Comparison of ENCODE assay signal across 23 cellular contexts in the genomic region with DNA sequence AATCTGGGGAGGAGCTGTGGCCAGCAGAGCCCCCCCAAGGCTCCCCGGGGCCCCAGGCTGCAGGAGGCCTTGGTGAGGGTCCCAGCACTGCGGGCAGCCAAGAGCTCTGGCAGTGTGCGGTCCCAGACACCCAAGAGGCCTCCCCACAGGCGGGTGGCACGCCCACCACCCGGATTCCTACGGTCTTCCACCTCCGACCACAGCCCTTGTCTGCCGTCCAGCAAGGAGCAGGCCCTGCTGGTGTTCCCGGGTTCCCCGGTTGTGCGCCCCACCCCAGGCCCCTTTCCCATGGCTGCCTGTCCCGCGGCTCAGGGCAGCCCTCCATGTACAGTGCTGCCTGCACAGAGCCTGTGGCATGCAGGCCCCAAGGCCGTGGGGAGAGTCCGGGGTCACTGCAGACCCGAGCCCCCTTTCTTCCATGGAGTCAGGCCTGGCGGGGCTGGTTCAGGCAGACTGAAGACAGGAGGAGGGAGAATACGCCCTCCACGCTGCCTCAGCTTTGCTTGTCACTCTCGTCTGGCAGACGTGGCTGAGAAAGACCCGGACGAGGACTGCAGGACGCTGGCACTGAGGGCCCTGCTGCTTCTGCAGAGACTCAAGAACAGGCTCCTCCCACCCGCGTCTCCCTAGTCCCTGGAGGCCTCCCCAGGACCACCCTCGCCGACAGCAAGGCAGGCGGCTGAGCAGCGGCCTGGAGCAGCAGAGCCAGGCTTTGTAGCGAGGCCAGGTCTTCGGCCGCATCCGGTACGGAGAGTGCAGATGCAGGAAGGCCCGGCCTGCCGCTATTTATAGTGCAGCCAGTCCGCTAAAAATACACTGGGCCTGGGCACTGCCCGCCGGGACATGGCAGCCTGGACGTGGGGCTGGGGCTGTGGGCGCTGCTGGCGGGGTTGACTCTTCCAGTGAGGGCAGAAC. TPM values are rescaled to one million over a fixed set of nuclear protein-coding genes. Genes with fewer than 3 reads are reported as not detected.
DNase-seq lines count a peak whose midpoint lies in the region; ATAC-seq, FAIRE-seq and TF ChIP-seq lines count a peak whose summit lies in the region.
"Had no signal": no experiment of that assay in that cellular context is flagged by ENCODE, and none has a peak within 500 bp of the region (broad histone marks: within the 10 kb centered on the region; RNA-seq: fewer than 3 reads in every experiment).

No MANE protein-coding gene starts in this region.

- H3K4me1 Mint-ChIP-seq in activated T-cell treated with anti-CD3 and anti-CD28 coated beads, Interleukin-2, amount 50 U/mL, for 4 hours (ENCODE audit: low read depth) = no peaks in the 10 kb centered on the region
- H3K4me1 Mint-ChIP-seq: activated naive CD8-positive, alpha-beta T cell treated with anti-CD3 and anti-CD28 coated beads, Interleukin-2, amount 10 ng/mL, durations not matched to agents 7 days and 5 days; GM23338 had no signal

- DNase-seq in G401 (ENCODE audit: low spot score) = peak; percentile 87
- DNase-seq in dorsolateral prefrontal cortex = peak in 2 of 10 donors; percentile 11 to 83
- peak; percentile 87 for DNase-seq in kidney
- DNase-seq in GOT3 (lab: John Stamatoyannopoulos, UW) = no peak
- DNase-seq in T-helper 9 cell = no peak
- DNase-seq in H7 = no peak
- no peak for DNase-seq in activated T-cell treated with anti-CD3 and anti-CD28 coated beads, Interleukin-2, amount 50 U/mL, for 4 hours
- DNase-seq: activated CD4-positive, alpha-beta T cell treated with anti-CD3 and anti-CD28 coated beads, Interleukin-2, amount 50 U/mL, for 4 hours; activated naive CD8-positive, alpha-beta T cell treated with anti-CD3 and anti-CD28 coated beads, Interleukin-2, amount 10 ng/mL, durations not matched to agents 7 days and 5 days; activated T-cell treated with anti-CD3 and anti-CD28 coated beads, Interleukin-2, amount 50 U/mL, for 24 hours; glutamatergic neuron; islet precursor cell; NCI-H146; NCI-H446; testis had no signal

- H3K4me1 ChIP-seq in kidney (ENCODE audit: control insufficient read depth in 1 of 2, insufficient read depth in 1 of 2, low read depth in 1 of 2, low read length in 2 of 2) = peaks cover 0 to 5% of the 10 kb centered on the region in 2 donors
- peaks cover 16 to 21% (median 19%) of the 10 kb centered on the region in 3 donors for H3K4me1 ChIP-seq in skeletal muscle tissue (ENCODE audit: control insufficient read depth in 3 of 3, insufficient read depth in 3 of 3, low read length in 3 of 3)
- H3K4me1 ChIP-seq: testis had no signal

- H3K27me3 ChIP-seq in dorsolateral prefrontal cortex = no peaks in the 10 kb centered on the region
- no peaks in the 10 kb centered on the region for H3K27me3 ChIP-seq in skeletal muscle tissue (ENCODE audit: control insufficient read depth in 3 of 3, insufficient read depth in 3 of 3, low read length in 3 of 3)
- no peaks in the 10 kb centered on the region for H3K27me3 ChIP-seq in H7 (ENCODE audit: control insufficient read depth, insufficient read depth, low read length)
- H3K27me3 ChIP-seq: testis had no signal

- intact Hi-C loops in dorsolateral prefrontal cortex (cut with DNase I) = no loop called here
- intact Hi-C loops in kidney (cut with DNase I) = no loop called here

- H3K4me3 ChIP-seq in dorsolateral prefrontal cortex (peak overlapping the region in 2 of 59 donors; percentile 5 to 23), kidney (ENCODE audit: low read length in 2 of 2) (no peak overlapping the region), skeletal muscle tissue (ENCODE audit: low read length in 3 of 3) (peak overlapping the region in 1 of 3 donors; percentile 60), H7 (ENCODE audit: insufficient read depth, low read depth, low read length) (no peak overlapping the region)
- H3K4me3 ChIP-seq: GM23338, testis had no signal

- H3K36me3 Mint-ChIP-seq in activated T-cell treated with anti-CD3 and anti-CD28 coated beads, Interleukin-2, amount 50 U/mL, for 4 hours (ENCODE audit: insufficient read depth) = peaks cover 7% of the 10 kb centered on the region

- H3K36me3 ChIP-seq in kidney (ENCODE audit: control insufficient read depth in 1 of 2, insufficient read depth in 2 of 2, low read length in 2 of 2) (peaks cover 0 to 3% of the 10 kb centered on the region in 2 donors), skeletal muscle tissue (ENCODE audit: control insufficient read depth in 3 of 3, insufficient read depth in 3 of 3, low read length in 3 of 3) (peaks cover 7 to 22% (median 13%) of the 10 kb centered on the region in 3 donors), H7 (replicated peaks; ENCODE audit: control insufficient read depth, insufficient read depth, low read length) (no peaks in the 10 kb centered on the region; the same call in 1 of the 2 replicates)

- no peak overlapping the region for H3K4me3 Mint-ChIP-seq in activated T-cell treated with anti-CD3 and anti-CD28 coated beads, Interleukin-2, amount 50 U/mL, for 4 hours
- H3K4me3 Mint-ChIP-seq: activated naive CD8-positive, alpha-beta T cell treated with anti-CD3 and anti-CD28 coated beads, Interleukin-2, amount 10 ng/mL, durations not matched to agents 7 days and 5 days; activated T-cell treated with anti-CD3 and anti-CD28 coated beads, Interleukin-2, amount 50 U/mL, for 24 hours; CD8-positive, alpha-beta T cell; GM23338 had no signal

- H3K9me3 Mint-ChIP-seq in activated T-cell treated with anti-CD3 and anti-CD28 coated beads, Interleukin-2, amount 50 U/mL, for 4 hours = peaks cover 3% of the 10 kb centered on the region
- H3K9me3 Mint-ChIP-seq: activated naive CD8-positive, alpha-beta T cell treated with anti-CD3 and anti-CD28 coated beads, Interleukin-2, amount 10 ng/mL, durations not matched to agents 7 days and 5 days; activated T-cell treated with anti-CD3 and anti-CD28 coated beads, Interleukin-2, amount 50 U/mL, for 24 hours had no signal

- H3K27me3 Mint-ChIP-seq in activated T-cell treated with anti-CD3 and anti-CD28 coated beads, Interleukin-2, amount 50 U/mL, for 4 hours (ENCODE audit: low read depth) = no peaks in the 10 kb centered on the region
- H3K27me3 Mint-ChIP-seq: activated naive CD8-positive, alpha-beta T cell treated with anti-CD3 and anti-CD28 coated beads, Interleukin-2, amount 10 ng/mL, durations not matched to agents 7 days and 5 days; activated T-cell treated with anti-CD3 and anti-CD28 coated beads, Interleukin-2, amount 50 U/mL, for 24 hours; progenitor cell of endocrine pancreas had no signal

- no peak for ATAC-seq in activated T-cell treated with anti-CD3 and anti-CD28 coated beads, Interleukin-2, amount 50 U/mL, for 4 hours
- ATAC-seq: CD8-positive, alpha-beta T cell; GM23338 had no signal

- no peak for FAIRE-seq in kidney (lab: Jason Lieb, UNC)
- FAIRE-seq: colon, TTC549 had no signal

- in situ Hi-C loops in G401 (cut with HindIII; ENCODE audit: low sequenced_read_pairs) = no loop called here

- H3K27ac ChIP-seq in dorsolateral prefrontal cortex (peak overlapping the region in 53 of 59 donors; percentile 15 to 89 (median 62)), kidney (ENCODE audit: low read depth in 2 of 2, low read length in 2 of 2) (peak overlapping the region in 1 of 2 donors; percentile 17), skeletal muscle tissue (ENCODE audit: low read depth, low read length) (peak overlapping the region; percentile 72)
- H3K27ac ChIP-seq: testis had no signal

- no peak for TF ChIP-seq CTCF in dorsolateral prefrontal cortex (IDR thresholded peaks at IDR 0.05 in 54 of 56, conservative IDR thresholded peaks at IDR 0.05 in 2 of 56; ENCODE audit: low read depth in 1 of 56, partially characterized antibody in 56 of 56)
- TF ChIP-seq CTCF in kidney (IDR thresholded peaks at IDR 0.05; ENCODE audit: borderline replicate concordance, extremely low read depth, insufficient read depth) = no peak

- H3K9me3 ChIP-seq in kidney (ENCODE audit: control insufficient read depth in 1 of 2, low read length in 2 of 2) (no peaks in the 10 kb centered on the region), skeletal muscle tissue (ENCODE audit: control insufficient read depth in 3 of 3, low read length in 3 of 3) (peaks cover 0 to 2% (median 0%) of the 10 kb centered on the region in 3 donors)
- H3K9me3 ChIP-seq: testis had no signal

- H3K9ac ChIP-seq in kidney (ENCODE audit: low read length in 2 of 2) = no peak overlapping the region
- H3K9ac ChIP-seq in skeletal muscle tissue (ENCODE audit: low read depth in 1 of 3, low read length in 3 of 3) = peak overlapping the region; percentile 38 to 82 (median 76)

RNA-seq across cellular contexts. Expression of gene TELO2, which starts 16.4 kb away (rescaled TPM):
- 86.9 and 97.8 TPM in 2 replicates for total RNA-seq in G401 (2014; rRNA removed; shearing (Covaris generic))
- total RNA-seq in dorsolateral prefrontal cortex = 10 to 100 TPM; 21.6 to 46.8 (median 31.5) TPM
- total RNA-seq in kidney = 37.4 TPM
- 27.7 TPM for polyA plus RNA-seq in kidney (ENCODE audit: insufficient read depth, low read depth, low replicate concordance)
- 11.0 TPM for total RNA-seq in skeletal muscle tissue
- total RNA-seq in H7 (2014; rRNA removed; shearing (Covaris generic)) = 50.2 and 60.3 TPM in 2 replicates
- total RNA-seq in activated T-cell treated with anti-CD3 and anti-CD28 coated beads, Interleukin-2, amount 50 U/mL, for 4 hours = 100 to 1,000 TPM; 103 to 131 (median 121) TPM

RNA-seq across cellular contexts. Expression of gene PTX4, which starts 20.8 kb away (rescaled TPM):
- total RNA-seq in G401 (2014; rRNA removed; shearing (Covaris generic)) = 0.61 TPM in 1 of 2 replicates, not detected in the other
- total RNA-seq in dorsolateral prefrontal cortex (under 1 TPM in 21 of 120 experiments, not detected in 99; 0.29 to 0.85 (median 0.53) TPM), kidney (not detected), skeletal muscle tissue (1.0 TPM)
- polyA plus RNA-seq in kidney (ENCODE audit: insufficient read depth, low read depth, low replicate concordance) = not detected
- not detected in 2 replicates for total RNA-seq in H7 (2014; rRNA removed; shearing (Covaris generic))
- total RNA-seq in activated T-cell treated with anti-CD3 and anti-CD28 coated beads, Interleukin-2, amount 50 U/mL, for 4 hours = under 1 TPM in 1 of 3 donors, not detected in 2; 0.28 TPM
- total RNA-seq: A673; activated naive CD8-positive, alpha-beta T cell treated with anti-CD3 and anti-CD28 coated beads, Interleukin-2, amount 10 ng/mL, durations not matched to agents 7 days and 5 days; CD8-positive, alpha-beta T cell; GM23338; progenitor cell of endocrine pancreas; SK-MEL-5 had no signal
- polyA plus RNA-seq: GM23338 had no signal

RNA-seq across cellular contexts. Expression of gene TMEM204, which starts 23.9 kb away (rescaled TPM):
- not detected in 2 replicates for total RNA-seq in G401 (2014; rRNA removed; shearing (Covaris generic))
- total RNA-seq in dorsolateral prefrontal cortex = 10 to 100 TPM in 14 of 120 experiments, 1 to 10 TPM in 106; 2.6 to 24.9 (median 7.0) TPM
- total RNA-seq in kidney = 40.9 TPM
- 49.5 TPM for polyA plus RNA-seq in kidney (ENCODE audit: insufficient read depth, low read depth, low replicate concordance)
- total RNA-seq in skeletal muscle tissue = 8.9 TPM
- total RNA-seq in H7 (2014; rRNA removed; shearing (Covaris generic)) = 0.42 TPM in 1 of 2 replicates, not detected in the other
- 10 to 100 TPM; 11.7 to 16.7 (median 16.2) TPM for total RNA-seq in activated T-cell treated with anti-CD3 and anti-CD28 coated beads, Interleukin-2, amount 50 U/mL, for 4 hours
- total RNA-seq: A673, progenitor cell of endocrine pancreas, SK-MEL-5 had no signal

RNA-seq across cellular contexts. Expression of gene CLCN7, which starts 34.7 kb away (rescaled TPM):
- 195 and 203 TPM in 2 replicates for total RNA-seq in G401 (2014; rRNA removed; shearing (Covaris generic))
- 100 to 1,000 TPM in 99 of 120 experiments, 10 to 100 TPM in 21; 75.5 to 169 (median 114) TPM for total RNA-seq in dorsolateral prefrontal cortex
- total RNA-seq in kidney = 92.5 TPM
- 38.9 TPM for polyA plus RNA-seq in kidney (ENCODE audit: insufficient read depth, low read depth, low replicate concordance)
- 31.8 TPM for total RNA-seq in skeletal muscle tissue
- 39.1 and 42.6 TPM in 2 replicates for total RNA-seq in H7 (2014; rRNA removed; shearing (Covaris generic))
- 10 to 100 TPM; 54.2 to 60.7 (median 54.7) TPM for total RNA-seq in activated T-cell treated with anti-CD3 and anti-CD28 coated beads, Interleukin-2, amount 50 U/mL, for 4 hours

Comparison
In these comparisons a context has a peak if more than half of its experiments do, and no peak if none do; other contexts are left out.
1. DNase-seq: peak in G401 (single experiment) and kidney (single experiment); none in GOT3 (single experiment), T-helper 9 cell (single experiment), H7 (single experiment) and activated T-cell treated with anti-CD3 and anti-CD28 coated beads, Interleukin-2, amount 50 U/mL, for 4 hours (single experiment).
2. H3K9ac ChIP-seq: peak in skeletal muscle tissue (3 of 3); none in kidney (0 of 2).